Comparison of ENCODE assay signal across 19 cellular contexts in genomic region chr9:16675131-16675530, GRCh38.
"Had no signal": no experiment of that assay in that cellular context is flagged by ENCODE, and none has a peak within 500 bp of the region (broad histone marks: within the 10 kb centered on the region; RNA-seq: fewer than 3 reads in every experiment).

No MANE protein-coding gene starts in this region.

- H3K4me1 ChIP-seq: foreskin keratinocyte, parathyroid adenoma, right lobe of liver, testis had no signal

- H3K9me3 ChIP-seq: neutrophil, right lobe of liver, testis had no signal

- H3K36me3 ChIP-seq: neutrophil, right lobe of liver had no signal

- H3K36me3 Mint-ChIP-seq: activated CD4-positive, alpha-beta memory T cell treated with anti-CD3 and anti-CD28 coated beads for 36 hours; activated naive CD8-positive, alpha-beta T cell treated with anti-CD3 and anti-CD28 coated beads for 36 hours; natural killer cell treated with Interleukin-12 subunit alpha and Interleukin-12 subunit beta and Interleukin-15 and Interleukin-18, amount 100 ng/mL, for 72 hours; stimulated activated memory B cell treated with anti-CD40 and anti-IgM and Interleukin-4, amounts not matched to agents 10 μg/mL and 1 μg/mL and 100 μg/mL, for 72 hours; type B pancreatic cell had no signal

- H3K27ac Mint-ChIP-seq: activated CD4-positive, alpha-beta memory T cell treated with anti-CD3 and anti-CD28 coated beads for 36 hours; activated naive CD8-positive, alpha-beta T cell treated with anti-CD3 and anti-CD28 coated beads for 36 hours; dendritic cell treated with granulocyte-macrophage colony-stimulating factor and Interleukin-4, amounts not matched to agents 40 ng/mL and 50 ng/mL, for 4 days; natural killer cell treated with Interleukin-12 subunit alpha and Interleukin-12 subunit beta and Interleukin-15 and Interleukin-18, amount 100 ng/mL, for 72 hours; stimulated activated memory B cell treated with anti-CD40 and anti-IgM and Interleukin-4, amounts not matched to agents 10 μg/mL and 1 μg/mL and 100 μg/mL, for 72 hours; type B pancreatic cell had no signal

- H3K4me1 Mint-ChIP-seq: activated naive CD8-positive, alpha-beta T cell treated with anti-CD3 and anti-CD28 coated beads for 36 hours; stimulated activated memory B cell treated with anti-CD40 and anti-IgM and Interleukin-4, amounts not matched to agents 10 μg/mL and 1 μg/mL and 100 μg/mL, for 72 hours had no signal

- H3K4me3 ChIP-seq: hepatocyte, right lobe of liver, smooth muscle cell, testis had no signal

- H3K9me3 Mint-ChIP-seq: activated naive CD8-positive, alpha-beta T cell treated with anti-CD3 and anti-CD28 coated beads for 36 hours; dendritic cell treated with granulocyte-macrophage colony-stimulating factor and Interleukin-4, amounts not matched to agents 40 ng/mL and 50 ng/mL, for 4 days; natural killer cell treated with Interleukin-12 subunit alpha and Interleukin-12 subunit beta and Interleukin-15 and Interleukin-18, amount 100 ng/mL, for 72 hours; type B pancreatic cell had no signal

- H3K27me3 Mint-ChIP-seq: activated CD4-positive, alpha-beta memory T cell treated with anti-CD3 and anti-CD28 coated beads for 36 hours; dendritic cell treated with granulocyte-macrophage colony-stimulating factor and Interleukin-4, amounts not matched to agents 40 ng/mL and 50 ng/mL, for 4 days; natural killer cell treated with Interleukin-12 subunit alpha and Interleukin-12 subunit beta and Interleukin-15 and Interleukin-18, amount 100 ng/mL, for 72 hours; stimulated activated memory B cell treated with anti-CD40 and anti-IgM and Interleukin-4, amounts not matched to agents 10 μg/mL and 1 μg/mL and 100 μg/mL, for 72 hours; type B pancreatic cell had no signal

- H3K27ac ChIP-seq: foreskin keratinocyte, hepatocyte, neutrophil, parathyroid adenoma, right lobe of liver, testis had no signal

- H3K27me3 ChIP-seq: foreskin keratinocyte, hepatocyte, neutrophil, right lobe of liver, testis had no signal

- ATAC-seq: foreskin keratinocyte; left cardiac atrium; natural killer cell treated with Interleukin-12 subunit alpha and Interleukin-12 subunit beta and Interleukin-15 and Interleukin-18, amount 100 ng/mL, for 72 hours; right lobe of liver; stimulated activated memory B cell treated with anti-CD40 and anti-IgM and Interleukin-4, amounts not matched to agents 10 μg/mL and 1 μg/mL and 100 μg/mL, for 72 hours had no signal

- H3K4me3 Mint-ChIP-seq: activated CD4-positive, alpha-beta memory T cell treated with anti-CD3 and anti-CD28 coated beads for 36 hours; activated naive CD8-positive, alpha-beta T cell treated with anti-CD3 and anti-CD28 coated beads for 36 hours; dendritic cell treated with granulocyte-macrophage colony-stimulating factor and Interleukin-4, amounts not matched to agents 40 ng/mL and 50 ng/mL, for 4 days; natural killer cell treated with Interleukin-12 subunit alpha and Interleukin-12 subunit beta and Interleukin-15 and Interleukin-18, amount 100 ng/mL, for 72 hours; stimulated activated memory B cell treated with anti-CD40 and anti-IgM and Interleukin-4, amounts not matched to agents 10 μg/mL and 1 μg/mL and 100 μg/mL, for 72 hours; type B pancreatic cell had no signal

- DNase-seq: activated CD4-positive, alpha-beta memory T cell treated with anti-CD3 and anti-CD28 coated beads for 36 hours; activated CD4-positive, alpha-beta T cell treated with anti-CD3 and anti-CD28 coated beads for 4 hours; activated naive CD4-positive, alpha-beta T cell; activated naive CD8-positive, alpha-beta T cell treated with anti-CD3 and anti-CD28 coated beads for 36 hours; amniotic stem cell; effector memory CD4-positive, alpha-beta T cell; foreskin keratinocyte; left cardiac atrium; right lobe of liver; stimulated activated CD4-positive, alpha-beta T cell treated with anti-CD3 and anti-CD28 coated beads, Interleukin-4, amount 100 ng/mL, for 24 hours; testis had no signal

- H3K9ac ChIP-seq: parathyroid adenoma had no signal
